Comparison of ENCODE assay signal across 1 cellular context in genomic region chr14:45212231-45212630, GRCh38.
TF ChIP-seq lines count a peak whose summit lies in the region.

No MANE protein-coding gene starts in this region.

TF ChIP-seq in WTC11, 78 proteins besides CTCF, POLR2A, EP300 and RAD21 (continued from another document):
- TF ChIP-seq, protein P1, sequence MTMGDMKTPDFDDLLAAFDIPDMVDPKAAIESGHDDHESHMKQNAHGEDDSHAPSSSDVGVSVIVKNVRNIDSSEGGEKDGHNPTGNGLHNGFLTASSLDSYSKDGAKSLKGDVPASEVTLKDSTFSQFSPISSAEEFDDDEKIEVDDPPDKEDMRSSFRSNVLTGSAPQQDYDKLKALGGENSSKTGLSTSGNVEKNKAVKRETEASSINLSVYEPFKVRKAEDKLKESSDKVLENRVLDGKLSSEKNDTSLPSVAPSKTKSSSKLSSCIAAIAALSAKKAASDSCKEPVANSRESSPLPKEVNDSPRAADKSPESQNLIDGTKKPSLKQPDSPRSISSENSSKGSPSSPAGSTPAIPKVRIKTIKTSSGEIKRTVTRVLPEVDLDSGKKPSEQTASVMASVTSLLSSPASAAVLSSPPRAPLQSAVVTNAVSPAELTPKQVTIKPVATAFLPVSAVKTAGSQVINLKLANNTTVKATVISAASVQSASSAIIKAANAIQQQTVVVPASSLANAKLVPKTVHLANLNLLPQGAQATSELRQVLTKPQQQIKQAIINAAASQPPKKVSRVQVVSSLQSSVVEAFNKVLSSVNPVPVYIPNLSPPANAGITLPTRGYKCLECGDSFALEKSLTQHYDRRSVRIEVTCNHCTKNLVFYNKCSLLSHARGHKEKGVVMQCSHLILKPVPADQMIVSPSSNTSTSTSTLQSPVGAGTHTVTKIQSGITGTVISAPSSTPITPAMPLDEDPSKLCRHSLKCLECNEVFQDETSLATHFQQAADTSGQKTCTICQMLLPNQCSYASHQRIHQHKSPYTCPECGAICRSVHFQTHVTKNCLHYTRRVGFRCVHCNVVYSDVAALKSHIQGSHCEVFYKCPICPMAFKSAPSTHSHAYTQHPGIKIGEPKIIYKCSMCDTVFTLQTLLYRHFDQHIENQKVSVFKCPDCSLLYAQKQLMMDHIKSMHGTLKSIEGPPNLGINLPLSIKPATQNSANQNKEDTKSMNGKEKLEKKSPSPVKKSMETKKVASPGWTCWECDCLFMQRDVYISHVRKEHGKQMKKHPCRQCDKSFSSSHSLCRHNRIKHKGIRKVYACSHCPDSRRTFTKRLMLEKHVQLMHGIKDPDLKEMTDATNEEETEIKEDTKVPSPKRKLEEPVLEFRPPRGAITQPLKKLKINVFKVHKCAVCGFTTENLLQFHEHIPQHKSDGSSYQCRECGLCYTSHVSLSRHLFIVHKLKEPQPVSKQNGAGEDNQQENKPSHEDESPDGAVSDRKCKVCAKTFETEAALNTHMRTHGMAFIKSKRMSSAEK (CRISPR knock-in tag; IDR thresholded peaks at IDR 0.05; ENCODE audit: borderline replicate concordance) = no peak
- TF ChIP-seq SOX15 (CRISPR knock-in tag; IDR thresholded peaks at IDR 0.05) (no peak), OVOL2 (CRISPR knock-in tag; IDR thresholded peaks at IDR 0.05; ENCODE audit: borderline replicate concordance) (no peak), E2F1 (CRISPR knock-in tag; IDR thresholded peaks at IDR 0.05) (no peak), TP53 (CRISPR knock-in tag; IDR thresholded peaks at IDR 0.05) (no peak), ZNF219 (CRISPR knock-in tag; IDR thresholded peaks at IDR 0.05; ENCODE audit: borderline replicate concordance) (no peak)
- TF ChIP-seq, protein P2, sequence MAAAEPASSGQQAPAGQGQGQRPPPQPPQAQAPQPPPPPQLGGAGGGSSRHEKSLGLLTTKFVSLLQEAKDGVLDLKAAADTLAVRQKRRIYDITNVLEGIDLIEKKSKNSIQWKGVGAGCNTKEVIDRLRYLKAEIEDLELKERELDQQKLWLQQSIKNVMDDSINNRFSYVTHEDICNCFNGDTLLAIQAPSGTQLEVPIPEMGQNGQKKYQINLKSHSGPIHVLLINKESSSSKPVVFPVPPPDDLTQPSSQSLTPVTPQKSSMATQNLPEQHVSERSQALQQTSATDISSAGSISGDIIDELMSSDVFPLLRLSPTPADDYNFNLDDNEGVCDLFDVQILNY (CRISPR knock-in tag; IDR thresholded peaks at IDR 0.05) = no peak
- TF ChIP-seq, protein P3, sequence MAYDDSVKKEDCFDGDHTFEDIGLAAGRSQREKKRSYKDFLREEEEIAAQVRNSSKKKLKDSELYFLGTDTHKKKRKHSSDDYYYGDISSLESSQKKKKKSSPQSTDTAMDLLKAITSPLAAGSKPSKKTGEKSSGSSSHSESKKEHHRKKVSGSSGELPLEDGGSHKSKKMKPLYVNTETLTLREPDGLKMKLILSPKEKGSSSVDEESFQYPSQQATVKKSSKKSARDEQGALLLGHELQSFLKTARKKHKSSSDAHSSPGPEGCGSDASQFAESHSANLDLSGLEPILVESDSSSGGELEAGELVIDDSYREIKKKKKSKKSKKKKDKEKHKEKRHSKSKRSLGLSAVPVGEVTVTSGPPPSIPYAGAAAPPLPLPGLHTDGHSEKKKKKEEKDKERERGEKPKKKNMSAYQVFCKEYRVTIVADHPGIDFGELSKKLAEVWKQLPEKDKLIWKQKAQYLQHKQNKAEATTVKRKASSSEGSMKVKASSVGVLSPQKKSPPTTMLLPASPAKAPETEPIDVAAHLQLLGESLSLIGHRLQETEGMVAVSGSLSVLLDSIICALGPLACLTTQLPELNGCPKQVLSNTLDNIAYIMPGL (CRISPR knock-in tag; IDR thresholded peaks at IDR 0.05) = no peak
